ENCODE assay signal across 1 cellular context in the genomic region with DNA sequence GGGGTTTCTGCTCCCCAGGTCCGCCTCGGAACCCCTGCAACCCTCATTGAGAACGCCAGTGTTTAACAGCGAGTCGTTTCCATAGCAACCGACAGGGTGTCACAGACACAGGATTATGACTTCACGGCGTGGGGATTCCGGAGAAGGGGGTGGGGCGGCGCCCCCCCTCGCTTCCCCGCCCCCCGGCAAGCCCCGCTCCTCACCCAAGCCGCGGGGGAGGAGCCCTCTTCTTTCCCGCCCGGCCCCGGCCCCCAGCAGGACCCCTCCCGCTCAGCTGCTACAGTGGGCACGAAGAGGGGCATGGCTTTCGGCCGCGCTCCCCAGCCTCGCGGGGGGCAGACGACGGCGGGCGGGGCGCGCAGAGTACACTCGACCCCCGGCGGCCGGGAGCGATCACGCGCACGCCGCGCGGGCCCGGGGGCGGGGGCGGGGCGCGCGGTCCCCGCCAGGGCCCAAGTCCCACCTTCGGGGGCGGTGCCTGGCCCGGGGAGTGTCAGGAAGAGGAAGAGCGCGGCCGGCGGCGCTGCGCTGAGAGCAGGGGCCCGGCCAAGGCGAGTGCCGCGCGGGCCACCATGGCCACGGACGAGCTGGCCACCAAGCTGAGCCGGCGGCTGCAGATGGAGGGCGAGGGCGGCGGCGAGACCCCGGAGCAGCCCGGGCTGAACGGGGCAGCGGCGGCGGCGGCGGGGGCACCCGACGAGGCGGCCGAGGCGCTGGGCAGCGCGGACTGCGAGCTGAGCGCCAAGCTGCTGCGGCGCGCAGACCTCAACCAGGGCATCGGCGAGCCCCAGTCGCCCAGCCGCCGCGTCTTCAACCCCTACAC.
TF ChIP-seq lines count a peak whose summit lies in the region.

A gene with protein sequence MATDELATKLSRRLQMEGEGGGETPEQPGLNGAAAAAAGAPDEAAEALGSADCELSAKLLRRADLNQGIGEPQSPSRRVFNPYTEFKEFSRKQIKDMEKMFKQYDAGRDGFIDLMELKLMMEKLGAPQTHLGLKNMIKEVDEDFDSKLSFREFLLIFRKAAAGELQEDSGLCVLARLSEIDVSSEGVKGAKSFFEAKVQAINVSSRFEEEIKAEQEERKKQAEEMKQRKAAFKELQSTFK (plus strand): TSS at position 489 of the 823 bp plus-strand sequence. CDS start 84 bp downstream, at position 573.

TF ChIP-seq in GM12878, 131 proteins besides CTCF, POLR2A, EP300 and RAD21 (continued from another document):
- TF ChIP-seq, protein P1, sequence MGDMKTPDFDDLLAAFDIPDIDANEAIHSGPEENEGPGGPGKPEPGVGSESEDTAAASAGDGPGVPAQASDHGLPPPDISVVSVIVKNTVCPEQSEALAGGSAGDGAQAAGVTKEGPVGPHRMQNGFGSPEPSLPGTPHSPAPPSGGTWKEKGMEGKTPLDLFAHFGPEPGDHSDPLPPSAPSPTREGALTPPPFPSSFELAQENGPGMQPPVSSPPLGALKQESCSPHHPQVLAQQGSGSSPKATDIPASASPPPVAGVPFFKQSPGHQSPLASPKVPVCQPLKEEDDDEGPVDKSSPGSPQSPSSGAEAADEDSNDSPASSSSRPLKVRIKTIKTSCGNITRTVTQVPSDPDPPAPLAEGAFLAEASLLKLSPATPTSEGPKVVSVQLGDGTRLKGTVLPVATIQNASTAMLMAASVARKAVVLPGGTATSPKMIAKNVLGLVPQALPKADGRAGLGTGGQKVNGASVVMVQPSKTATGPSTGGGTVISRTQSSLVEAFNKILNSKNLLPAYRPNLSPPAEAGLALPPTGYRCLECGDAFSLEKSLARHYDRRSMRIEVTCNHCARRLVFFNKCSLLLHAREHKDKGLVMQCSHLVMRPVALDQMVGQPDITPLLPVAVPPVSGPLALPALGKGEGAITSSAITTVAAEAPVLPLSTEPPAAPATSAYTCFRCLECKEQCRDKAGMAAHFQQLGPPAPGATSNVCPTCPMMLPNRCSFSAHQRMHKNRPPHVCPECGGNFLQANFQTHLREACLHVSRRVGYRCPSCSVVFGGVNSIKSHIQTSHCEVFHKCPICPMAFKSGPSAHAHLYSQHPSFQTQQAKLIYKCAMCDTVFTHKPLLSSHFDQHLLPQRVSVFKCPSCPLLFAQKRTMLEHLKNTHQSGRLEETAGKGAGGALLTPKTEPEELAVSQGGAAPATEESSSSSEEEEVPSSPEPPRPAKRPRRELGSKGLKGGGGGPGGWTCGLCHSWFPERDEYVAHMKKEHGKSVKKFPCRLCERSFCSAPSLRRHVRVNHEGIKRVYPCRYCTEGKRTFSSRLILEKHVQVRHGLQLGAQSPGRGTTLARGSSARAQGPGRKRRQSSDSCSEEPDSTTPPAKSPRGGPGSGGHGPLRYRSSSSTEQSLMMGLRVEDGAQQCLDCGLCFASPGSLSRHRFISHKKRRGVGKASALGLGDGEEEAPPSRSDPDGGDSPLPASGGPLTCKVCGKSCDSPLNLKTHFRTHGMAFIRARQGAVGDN (IDR thresholded peaks at IDR 0.05): peak; percentile 81
- TF ChIP-seq POLR2AphosphoS5 (IDR thresholded peaks at IDR 0.05; ENCODE audit: low read length): peak; percentile 73; the same call in 1 of the 2 replicates
- peak in 1 of 2 experiments; percentile 83; a peak in 2 of 3 replicates for TF ChIP-seq EGR1 (IDR thresholded peaks at IDR 0.05; ENCODE audit: borderline replicate concordance in 1 of 2, low read depth in 2 of 2, low read length in 2 of 2)
- TF ChIP-seq, protein P2, sequence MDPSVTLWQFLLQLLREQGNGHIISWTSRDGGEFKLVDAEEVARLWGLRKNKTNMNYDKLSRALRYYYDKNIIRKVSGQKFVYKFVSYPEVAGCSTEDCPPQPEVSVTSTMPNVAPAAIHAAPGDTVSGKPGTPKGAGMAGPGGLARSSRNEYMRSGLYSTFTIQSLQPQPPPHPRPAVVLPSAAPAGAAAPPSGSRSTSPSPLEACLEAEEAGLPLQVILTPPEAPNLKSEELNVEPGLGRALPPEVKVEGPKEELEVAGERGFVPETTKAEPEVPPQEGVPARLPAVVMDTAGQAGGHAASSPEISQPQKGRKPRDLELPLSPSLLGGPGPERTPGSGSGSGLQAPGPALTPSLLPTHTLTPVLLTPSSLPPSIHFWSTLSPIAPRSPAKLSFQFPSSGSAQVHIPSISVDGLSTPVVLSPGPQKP (IDR thresholded peaks at IDR 0.05; ENCODE audit: low read depth, low read length): no peak
- TF ChIP-seq MXI1 (IDR thresholded peaks at IDR 0.05; ENCODE audit: low read depth, low read length): peak; percentile 13; the same call in 1 of the 2 replicates
- no peak for TF ChIP-seq CHD1 (IDR thresholded peaks at IDR 0.05; ENCODE audit: low read depth, low read length)
- TF ChIP-seq, protein P3, sequence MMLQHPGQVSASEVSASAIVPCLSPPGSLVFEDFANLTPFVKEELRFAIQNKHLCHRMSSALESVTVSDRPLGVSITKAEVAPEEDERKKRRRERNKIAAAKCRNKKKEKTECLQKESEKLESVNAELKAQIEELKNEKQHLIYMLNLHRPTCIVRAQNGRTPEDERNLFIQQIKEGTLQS (IDR thresholded peaks at IDR 0.05; ENCODE audit: borderline replicate concordance, extremely low read depth, low read depth, low read length): no peak
- 0 out of 2 replicates have a peak, but pooled peaks have one; percentile 8 for TF ChIP-seq MEF2A (IDR thresholded peaks at IDR 0.05; ENCODE audit: insufficient read depth, low read depth, low read length)
- TF ChIP-seq DPF2 (IDR thresholded peaks at IDR 0.05): 0 out of 2 replicates have a peak, but pooled peaks have one; percentile 70
- TF ChIP-seq BACH1 (IDR thresholded peaks at IDR 0.05; ENCODE audit: borderline replicate concordance): peak; percentile 88
- TF ChIP-seq, protein P4, sequence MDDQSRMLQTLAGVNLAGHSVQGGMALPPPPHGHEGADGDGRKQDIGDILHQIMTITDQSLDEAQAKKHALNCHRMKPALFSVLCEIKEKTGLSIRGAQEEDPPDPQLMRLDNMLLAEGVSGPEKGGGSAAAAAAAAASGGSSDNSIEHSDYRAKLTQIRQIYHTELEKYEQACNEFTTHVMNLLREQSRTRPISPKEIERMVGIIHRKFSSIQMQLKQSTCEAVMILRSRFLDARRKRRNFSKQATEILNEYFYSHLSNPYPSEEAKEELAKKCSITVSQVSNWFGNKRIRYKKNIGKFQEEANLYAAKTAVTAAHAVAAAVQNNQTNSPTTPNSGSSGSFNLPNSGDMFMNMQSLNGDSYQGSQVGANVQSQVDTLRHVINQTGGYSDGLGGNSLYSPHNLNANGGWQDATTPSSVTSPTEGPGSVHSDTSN (IDR thresholded peaks at IDR 0.05; ENCODE audit: insufficient replicate concordance, low read depth, low read length): no peak
- TF ChIP-seq, protein P5, sequence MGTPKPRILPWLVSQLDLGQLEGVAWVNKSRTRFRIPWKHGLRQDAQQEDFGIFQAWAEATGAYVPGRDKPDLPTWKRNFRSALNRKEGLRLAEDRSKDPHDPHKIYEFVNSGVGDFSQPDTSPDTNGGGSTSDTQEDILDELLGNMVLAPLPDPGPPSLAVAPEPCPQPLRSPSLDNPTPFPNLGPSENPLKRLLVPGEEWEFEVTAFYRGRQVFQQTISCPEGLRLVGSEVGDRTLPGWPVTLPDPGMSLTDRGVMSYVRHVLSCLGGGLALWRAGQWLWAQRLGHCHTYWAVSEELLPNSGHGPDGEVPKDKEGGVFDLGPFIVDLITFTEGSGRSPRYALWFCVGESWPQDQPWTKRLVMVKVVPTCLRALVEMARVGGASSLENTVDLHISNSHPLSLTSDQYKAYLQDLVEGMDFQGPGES (IDR thresholded peaks at IDR 0.05): no peak
- TF ChIP-seq, protein P6, sequence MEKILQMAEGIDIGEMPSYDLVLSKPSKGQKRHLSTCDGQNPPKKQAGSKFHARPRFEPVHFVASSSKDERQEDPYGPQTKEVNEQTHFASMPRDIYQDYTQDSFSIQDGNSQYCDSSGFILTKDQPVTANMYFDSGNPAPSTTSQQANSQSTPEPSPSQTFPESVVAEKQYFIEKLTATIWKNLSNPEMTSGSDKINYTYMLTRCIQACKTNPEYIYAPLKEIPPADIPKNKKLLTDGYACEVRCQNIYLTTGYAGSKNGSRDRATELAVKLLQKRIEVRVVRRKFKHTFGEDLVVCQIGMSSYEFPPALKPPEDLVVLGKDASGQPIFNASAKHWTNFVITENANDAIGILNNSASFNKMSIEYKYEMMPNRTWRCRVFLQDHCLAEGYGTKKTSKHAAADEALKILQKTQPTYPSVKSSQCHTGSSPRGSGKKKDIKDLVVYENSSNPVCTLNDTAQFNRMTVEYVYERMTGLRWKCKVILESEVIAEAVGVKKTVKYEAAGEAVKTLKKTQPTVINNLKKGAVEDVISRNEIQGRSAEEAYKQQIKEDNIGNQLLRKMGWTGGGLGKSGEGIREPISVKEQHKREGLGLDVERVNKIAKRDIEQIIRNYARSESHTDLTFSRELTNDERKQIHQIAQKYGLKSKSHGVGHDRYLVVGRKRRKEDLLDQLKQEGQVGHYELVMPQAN (conservative IDR thresholded peaks at IDR 0.05): peak; percentile 92
- no peak for TF ChIP-seq KLF5 (IDR thresholded peaks at IDR 0.05; ENCODE audit: partially characterized antibody)
- TF ChIP-seq ZBED1 (IDR thresholded peaks at IDR 0.05; ENCODE audit: borderline replicate concordance): no peak
- peak; percentile 89 for TF ChIP-seq CREB1 (IDR thresholded peaks at IDR 0.05; ENCODE audit: low read depth)
- TF ChIP-seq, protein P7, sequence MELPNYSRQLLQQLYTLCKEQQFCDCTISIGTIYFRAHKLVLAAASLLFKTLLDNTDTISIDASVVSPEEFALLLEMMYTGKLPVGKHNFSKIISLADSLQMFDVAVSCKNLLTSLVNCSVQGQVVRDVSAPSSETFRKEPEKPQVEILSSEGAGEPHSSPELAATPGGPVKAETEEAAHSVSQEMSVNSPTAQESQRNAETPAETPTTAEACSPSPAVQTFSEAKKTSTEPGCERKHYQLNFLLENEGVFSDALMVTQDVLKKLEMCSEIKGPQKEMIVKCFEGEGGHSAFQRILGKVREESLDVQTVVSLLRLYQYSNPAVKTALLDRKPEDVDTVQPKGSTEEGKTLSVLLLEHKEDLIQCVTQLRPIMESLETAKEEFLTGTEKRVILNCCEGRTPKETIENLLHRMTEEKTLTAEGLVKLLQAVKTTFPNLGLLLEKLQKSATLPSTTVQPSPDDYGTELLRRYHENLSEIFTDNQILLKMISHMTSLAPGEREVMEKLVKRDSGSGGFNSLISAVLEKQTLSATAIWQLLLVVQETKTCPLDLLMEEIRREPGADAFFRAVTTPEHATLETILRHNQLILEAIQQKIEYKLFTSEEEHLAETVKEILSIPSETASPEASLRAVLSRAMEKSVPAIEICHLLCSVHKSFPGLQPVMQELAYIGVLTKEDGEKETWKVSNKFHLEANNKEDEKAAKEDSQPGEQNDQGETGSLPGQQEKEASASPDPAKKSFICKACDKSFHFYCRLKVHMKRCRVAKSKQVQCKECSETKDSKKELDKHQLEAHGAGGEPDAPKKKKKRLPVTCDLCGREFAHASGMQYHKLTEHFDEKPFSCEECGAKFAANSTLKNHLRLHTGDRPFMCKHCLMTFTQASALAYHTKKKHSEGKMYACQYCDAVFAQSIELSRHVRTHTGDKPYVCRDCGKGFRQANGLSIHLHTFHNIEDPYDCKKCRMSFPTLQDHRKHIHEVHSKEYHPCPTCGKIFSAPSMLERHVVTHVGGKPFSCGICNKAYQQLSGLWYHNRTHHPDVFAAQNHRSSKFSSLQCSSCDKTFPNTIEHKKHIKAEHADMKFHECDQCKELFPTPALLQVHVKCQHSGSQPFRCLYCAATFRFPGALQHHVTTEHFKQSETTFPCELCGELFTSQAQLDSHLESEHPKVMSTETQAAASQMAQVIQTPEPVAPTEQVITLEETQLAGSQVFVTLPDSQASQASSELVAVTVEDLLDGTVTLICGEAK (IDR thresholded peaks at IDR 0.05; ENCODE audit: borderline replicate concordance): no peak
- TF ChIP-seq, protein P8, sequence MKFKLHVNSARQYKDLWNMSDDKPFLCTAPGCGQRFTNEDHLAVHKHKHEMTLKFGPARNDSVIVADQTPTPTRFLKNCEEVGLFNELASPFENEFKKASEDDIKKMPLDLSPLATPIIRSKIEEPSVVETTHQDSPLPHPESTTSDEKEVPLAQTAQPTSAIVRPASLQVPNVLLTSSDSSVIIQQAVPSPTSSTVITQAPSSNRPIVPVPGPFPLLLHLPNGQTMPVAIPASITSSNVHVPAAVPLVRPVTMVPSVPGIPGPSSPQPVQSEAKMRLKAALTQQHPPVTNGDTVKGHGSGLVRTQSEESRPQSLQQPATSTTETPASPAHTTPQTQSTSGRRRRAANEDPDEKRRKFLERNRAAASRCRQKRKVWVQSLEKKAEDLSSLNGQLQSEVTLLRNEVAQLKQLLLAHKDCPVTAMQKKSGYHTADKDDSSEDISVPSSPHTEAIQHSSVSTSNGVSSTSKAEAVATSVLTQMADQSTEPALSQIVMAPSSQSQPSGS (IDR thresholded peaks at IDR 0.05; ENCODE audit: low read length): no peak
- TF ChIP-seq SREBF2 (IDR thresholded peaks at IDR 0.05; ENCODE audit: low read length): no peak
- TF ChIP-seq, protein P9, sequence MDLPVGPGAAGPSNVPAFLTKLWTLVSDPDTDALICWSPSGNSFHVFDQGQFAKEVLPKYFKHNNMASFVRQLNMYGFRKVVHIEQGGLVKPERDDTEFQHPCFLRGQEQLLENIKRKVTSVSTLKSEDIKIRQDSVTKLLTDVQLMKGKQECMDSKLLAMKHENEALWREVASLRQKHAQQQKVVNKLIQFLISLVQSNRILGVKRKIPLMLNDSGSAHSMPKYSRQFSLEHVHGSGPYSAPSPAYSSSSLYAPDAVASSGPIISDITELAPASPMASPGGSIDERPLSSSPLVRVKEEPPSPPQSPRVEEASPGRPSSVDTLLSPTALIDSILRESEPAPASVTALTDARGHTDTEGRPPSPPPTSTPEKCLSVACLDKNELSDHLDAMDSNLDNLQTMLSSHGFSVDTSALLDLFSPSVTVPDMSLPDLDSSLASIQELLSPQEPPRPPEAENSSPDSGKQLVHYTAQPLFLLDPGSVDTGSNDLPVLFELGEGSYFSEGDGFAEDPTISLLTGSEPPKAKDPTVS (IDR thresholded peaks at IDR 0.05; ENCODE audit: low read depth, low read length): no peak
- no peak for TF ChIP-seq CHD2 (IDR thresholded peaks at IDR 0.05; ENCODE audit: borderline replicate concordance, low read depth, low read length)
- TF ChIP-seq, protein P10, sequence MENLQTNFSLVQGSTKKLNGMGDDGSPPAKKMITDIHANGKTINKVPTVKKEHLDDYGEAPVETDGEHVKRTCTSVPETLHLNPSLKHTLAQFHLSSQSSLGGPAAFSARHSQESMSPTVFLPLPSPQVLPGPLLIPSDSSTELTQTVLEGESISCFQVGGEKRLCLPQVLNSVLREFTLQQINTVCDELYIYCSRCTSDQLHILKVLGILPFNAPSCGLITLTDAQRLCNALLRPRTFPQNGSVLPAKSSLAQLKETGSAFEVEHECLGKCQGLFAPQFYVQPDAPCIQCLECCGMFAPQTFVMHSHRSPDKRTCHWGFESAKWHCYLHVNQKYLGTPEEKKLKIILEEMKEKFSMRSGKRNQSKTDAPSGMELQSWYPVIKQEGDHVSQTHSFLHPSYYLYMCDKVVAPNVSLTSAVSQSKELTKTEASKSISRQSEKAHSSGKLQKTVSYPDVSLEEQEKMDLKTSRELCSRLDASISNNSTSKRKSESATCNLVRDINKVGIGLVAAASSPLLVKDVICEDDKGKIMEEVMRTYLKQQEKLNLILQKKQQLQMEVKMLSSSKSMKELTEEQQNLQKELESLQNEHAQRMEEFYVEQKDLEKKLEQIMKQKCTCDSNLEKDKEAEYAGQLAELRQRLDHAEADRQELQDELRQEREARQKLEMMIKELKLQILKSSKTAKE (IDR thresholded peaks at IDR 0.05; ENCODE audit: low read depth, poor library complexity, severe bottlenecking): no peak
- TF ChIP-seq BRCA1 (IDR thresholded peaks at IDR 0.05; ENCODE audit: low read depth, low read length): no peak
- no peak for TF ChIP-seq HDAC2 (IDR thresholded peaks at IDR 0.05)
- 0 out of 2 replicates have a peak, but pooled peaks have one; percentile 32 for TF ChIP-seq TCF3 (IDR thresholded peaks at IDR 0.05; ENCODE audit: borderline replicate concordance, insufficient read depth, low read depth, low read length)
- TF ChIP-seq CREM (IDR thresholded peaks at IDR 0.05; ENCODE audit: low read depth): peak; percentile 56
- no peak for TF ChIP-seq MYB (IDR thresholded peaks at IDR 0.05; ENCODE audit: borderline replicate concordance, low read depth, low read length)
- TF ChIP-seq LARP7 (IDR thresholded peaks at IDR 0.05): peak; percentile 98
- TF ChIP-seq SIN3A (IDR thresholded peaks at IDR 0.05; ENCODE audit: low read depth, low read length): no peak; the same call in 1 of the 2 replicates
- peak; percentile 97 for TF ChIP-seq BMI1 (IDR thresholded peaks at IDR 0.05; ENCODE audit: borderline replicate concordance)
